8 cellular contexts compared by ENCODE assay signal in the genomic region with DNA sequence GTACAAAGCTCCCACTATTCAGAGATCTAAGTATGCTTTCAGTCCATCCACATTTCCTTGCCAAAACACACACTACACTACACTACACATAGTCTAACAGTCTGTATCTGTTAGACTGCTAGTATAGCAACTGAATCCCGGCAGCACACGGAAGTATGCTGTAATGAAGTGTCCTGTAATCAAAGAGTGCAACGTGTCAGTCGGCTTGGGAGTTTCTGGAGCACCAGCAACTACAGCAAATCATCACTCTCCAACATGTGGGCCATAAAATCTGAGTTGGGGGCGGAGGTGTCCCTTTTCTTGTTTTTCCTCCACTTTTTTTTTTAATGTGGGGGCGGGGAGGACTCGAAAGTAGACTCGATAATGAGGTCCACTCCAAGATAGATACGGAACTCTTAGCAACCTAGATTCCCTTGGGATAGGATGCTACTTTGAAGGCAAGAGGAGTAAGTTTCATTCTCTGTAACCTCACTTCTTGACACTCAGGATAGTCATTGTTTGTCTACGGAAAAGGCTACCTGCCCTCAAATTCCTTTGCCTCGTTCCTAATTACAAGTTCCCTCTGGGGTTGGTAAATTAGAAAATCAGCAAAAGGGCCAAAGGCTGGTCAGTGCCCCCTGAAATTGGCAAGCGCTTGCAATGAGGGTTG. TPM values are rescaled to one million over a fixed set of nuclear protein-coding genes. Genes with fewer than 3 reads are reported as not detected.
DNase-seq lines count a peak whose midpoint lies in the region; ATAC-seq and TF ChIP-seq lines count a peak whose summit lies in the region.

No MANE protein-coding gene starts in this region.

- CTCF ChIA-PET in CD8-positive, alpha-beta T cell (lab: Charles Lee): no interaction called here

- H3K36me3 ChIP-seq in CD8-positive, alpha-beta T cell (ENCODE audit: insufficient read depth, low read length): no peaks in the 10 kb centered on the region
- no peaks in the 10 kb centered on the region for H3K36me3 ChIP-seq in cardiac muscle cell

- H3K4me3 ChIP-seq in CD8-positive, alpha-beta T cell (ENCODE audit: low read depth, low read length): peak overlapping the region; percentile 76
- H3K4me3 ChIP-seq in cardiac muscle cell: peak overlapping the region; percentile 83

- H3K4me1 ChIP-seq in CD8-positive, alpha-beta T cell (ENCODE audit: insufficient read depth, low read length): peaks cover 16% of the 10 kb centered on the region
- peaks cover 5% of the 10 kb centered on the region for H3K4me1 ChIP-seq in cardiac muscle cell (ENCODE audit: low read depth)

- intact Hi-C loops in CD8-positive, alpha-beta T cell (cut with DNase I, micrococcal nuclease): loop anchor here (5.0 to 10.0 kb wide), 12 partner anchors 64 to 1924 kb away; partner anchors contain the start of genes ZNF827 (in 2 of the 2), ABCE1 (in 1 of the 2), ANAPC10 (in 1 of the 2) and ARHGAP10 (in 1 of the 2)

- no peaks in the 10 kb centered on the region for H3K27me3 Mint-ChIP-seq in CD8-positive, alpha-beta T cell (ENCODE audit: low read depth)

- peak; percentile 32 for ATAC-seq in CD8-positive, alpha-beta T cell
- ATAC-seq in GM18907 (IDR thresholded peaks at IDR 0.05; ENCODE audit: unreplicated experiment) (peak; percentile 42), HG03108 (IDR thresholded peaks at IDR 0.05; ENCODE audit: unreplicated experiment) (peak; percentile 40)

- no peak overlapping the region for H3K27ac Mint-ChIP-seq in CD8-positive, alpha-beta T cell

- peak in 5 of 7 experiments; percentile 3 to 29 (median 17) for DNase-seq in CD8-positive, alpha-beta T cell
- DNase-seq in NCI-H774 (lab: John Stamatoyannopoulos, UW) (peak; percentile 3), cardiac muscle cell (ENCODE audit: low read depth in 1 of 2, low spot score in 1 of 2) (peak; percentile 63 to 77), putamen (ENCODE audit: low spot score) (peak; percentile 15), activated gamma-delta T cell (lab: John Stamatoyannopoulos, UW) (no peak)
- peak; percentile 4 for DNase-seq in activated effector memory CD4-positive, alpha-beta T cell treated with Interleukin-2 at 50 U/mL for 16 hours

- peaks cover 33% of the 10 kb centered on the region for H3K4me1 Mint-ChIP-seq in CD8-positive, alpha-beta T cell (ENCODE audit: low read depth)

- peaks cover 6% of the 10 kb centered on the region for H3K36me3 Mint-ChIP-seq in CD8-positive, alpha-beta T cell

- H3K4me3 Mint-ChIP-seq in CD8-positive, alpha-beta T cell: no peak overlapping the region

- peak overlapping the region; percentile 68 for H3K27ac ChIP-seq in CD8-positive, alpha-beta T cell (ENCODE audit: low read depth, low read length)
- H3K27ac ChIP-seq in cardiac muscle cell: peak overlapping the region; percentile 67

- H3K27me3 ChIP-seq in CD8-positive, alpha-beta T cell (ENCODE audit: insufficient read depth, low read length): no peaks in the 10 kb centered on the region
- H3K27me3 ChIP-seq in cardiac muscle cell: no peaks in the 10 kb centered on the region

- H3K9me3 ChIP-seq in CD8-positive, alpha-beta T cell (ENCODE audit: low read length): no peaks in the 10 kb centered on the region
- H3K9me3 ChIP-seq in cardiac muscle cell (ENCODE audit: low read depth): no peaks in the 10 kb centered on the region

- H3K9me3 Mint-ChIP-seq in CD8-positive, alpha-beta T cell: no peaks in the 10 kb centered on the region

- TF ChIP-seq CTCF in CD8-positive, alpha-beta T cell (IDR thresholded peaks at IDR 0.05): no peak
- TF ChIP-seq CTCF in cardiac muscle cell (IDR thresholded peaks at IDR 0.05; ENCODE audit: low read depth, low read length): no peak

- POLR2A ChIA-PET in CD8-positive, alpha-beta T cell (lab: Charles Lee): interaction anchor here (1.0 to 1.1 kb wide), 2 partner anchors 13 to 53 kb away, joined by 3 to 5 read pairs; no protein-coding TSS in a partner anchor

RNA-seq across cellular contexts. Expression of gene SLC10A7, which starts 0.7 kb away (rescaled TPM):
- 1 to 10 TPM; 6.6 to 6.7 TPM for total RNA-seq in CD8-positive, alpha-beta T cell
- total RNA-seq in cardiac muscle cell: 2.9 and 3.2 TPM in 2 replicates
- polyA plus RNA-seq in cardiac muscle cell: 1.9 and 3.8 TPM in 2 replicates
